ENCODE assay signal across 35 cellular contexts in genomic region chr10:97263971-97264370, GRCh38.
"Had no signal": no experiment of that assay in that cellular context is flagged by ENCODE, and none has a peak within 500 bp of the region (broad histone marks: within the 10 kb centered on the region; RNA-seq: fewer than 3 reads in every experiment).

No MANE protein-coding gene starts in this region.

- ATAC-seq: activated CD8-positive, alpha-beta T cell treated with anti-CD3 and anti-CD28 coated beads for 36 hours; activated naive CD4-positive, alpha-beta T cell treated with anti-CD3 and anti-CD28 coated beads, Interleukin-2, amount 50 U/mL, for 72 hours; activated T-cell treated with anti-CD3 and anti-CD28 coated beads, Interleukin-2, amount 50 U/mL, for 4 hours; activated T-cell treated with anti-CD3 and anti-CD28 coated beads, Interleukin-2, amount 50 U/mL, for 72 hours; activated T-helper 17 cell treated with anti-CD3 and anti-CD28 coated beads, Interleukin-2, amount 50 U/mL, for 72 hours; body of pancreas had no signal

- DNase-seq: activated B cell treated with CpG ODN at 0.5 μM for 24 hours; activated CD4-positive, alpha-beta memory T cell treated with anti-CD3 and anti-CD28 coated beads for 36 hours; activated CD4-positive, alpha-beta T cell treated with anti-CD3 and anti-CD28 coated beads for 4 hours; activated CD4-positive, alpha-beta T cell treated with anti-CD3 and anti-CD28 coated beads, Interleukin-2, amount 10 ng/mL, durations not matched to agents 24 days and 14 days; activated CD4-positive, alpha-beta T cell treated with anti-CD3 and anti-CD28 coated beads, Interleukin-2, amount 50 U/mL, for 1 hour; activated CD4-positive, alpha-beta T cell treated with anti-CD3 and anti-CD28 coated beads, Interleukin-2, amount 50 U/mL, for 4 hours; activated CD4-positive, CD25-positive, alpha-beta regulatory T cell treated with anti-CD3 and anti-CD28 coated beads, Interleukin-2, amount 50 U/mL, for 72 hours; activated CD8-positive, alpha-beta memory T cell treated with anti-CD3 and anti-CD28 coated beads, Interleukin-2, amount 50 U/mL, for 4 hours; activated CD8-positive, alpha-beta T cell treated with anti-CD3 and anti-CD28 coated beads for 36 hours; activated effector memory CD4-positive, alpha-beta T cell treated with anti-CD3 and anti-CD28 coated beads, Interleukin-2, amount 50 U/mL, for 16 hours; activated gamma-delta T cell treated with Interleukin-2 at 50 U/mL for 16 hours; activated naive CD4-positive, alpha-beta T cell; activated naive CD4-positive, alpha-beta T cell treated with anti-CD3 and anti-CD28 coated beads for 36 hours; activated naive CD4-positive, alpha-beta T cell treated with anti-CD3 and anti-CD28 coated beads, Interleukin-2, amount 50 U/mL, for 16 hours; activated naive CD8-positive, alpha-beta T cell treated with anti-CD3 and anti-CD28 coated beads for 36 hours; activated T-cell treated with anti-CD3 and anti-CD28 coated beads for 4 hours; activated T-cell treated with anti-CD3 and anti-CD28 coated beads, Interleukin-2, amount 50 U/mL, for 1 hour; activated T-cell treated with anti-CD3 and anti-CD28 coated beads, Interleukin-2, amount 50 U/mL, for 4 hours; activated T-cell treated with anti-CD3 and anti-CD28 coated beads, Interleukin-2, amount 50 U/mL, for 72 hours; adrenal gland; amniotic stem cell; aorta; body of pancreas; brain microvascular endothelial cell; central memory CD4-positive, alpha-beta T cell; T-helper 1 cell; T-helper 2 cell; T-helper 9 cell had no signal

- H3K9me3 Mint-ChIP-seq: activated CD4-positive, alpha-beta memory T cell treated with anti-CD3 and anti-CD28 coated beads for 36 hours; activated CD4-positive, alpha-beta T cell treated with anti-CD3 and anti-CD28 coated beads, Interleukin-2, amount 10 ng/mL, durations not matched to agents 24 days and 14 days; activated CD8-positive, alpha-beta T cell treated with anti-CD3 and anti-CD28 coated beads for 36 hours; activated naive CD4-positive, alpha-beta T cell treated with anti-CD3 and anti-CD28 coated beads for 36 hours; activated naive CD4-positive, alpha-beta T cell treated with anti-CD3 and anti-CD28 coated beads, Interleukin-2, amount 50 U/mL, for 72 hours; activated naive CD8-positive, alpha-beta T cell treated with anti-CD3 and anti-CD28 coated beads for 36 hours; activated T-cell treated with anti-CD3 and anti-CD28 coated beads, Interleukin-2, amount 50 U/mL, for 4 hours; activated T-cell treated with anti-CD3 and anti-CD28 coated beads, Interleukin-2, amount 50 U/mL, for 72 hours; activated T-helper 1 cell treated with anti-CD3 and anti-CD28 coated beads, Interleukin-12 subunit alpha, Interleukin-12 subunit beta, Interleukin-2, Interleukin-4 antibody, amounts not matched to agents 30 ng/mL and 10 ng/mL and 1 ng/mL, durations not matched to agents 14 hours and 24 hours and 36 hours; activated T-helper 17 cell treated with anti-CD3 and anti-CD28 coated beads, Interleukin-2, amount 50 U/mL, for 72 hours; T-helper 1 cell treated with Interleukin-12 subunit alpha and Interleukin-12 subunit beta and Interleukin-4 antibody, amounts not matched to agents 30 μg/mL and 1 μg/mL, for 36 hours; T-helper 2 cell treated with Interferon-gamma antibody and Interleukin-4, amounts not matched to agents 5 μg/mL and 100 μg/mL, for 36 hours had no signal

- H3K9me3 ChIP-seq: adrenal gland, body of pancreas, breast epithelium had no signal

- H3K4me3 Mint-ChIP-seq: activated B cell treated with CpG ODN at 0.5 μM for 24 hours; activated CD4-positive, alpha-beta memory T cell treated with anti-CD3 and anti-CD28 coated beads for 36 hours; activated CD4-positive, alpha-beta T cell treated with anti-CD3 and anti-CD28 coated beads, Interleukin-2, amount 10 ng/mL, durations not matched to agents 24 days and 14 days; activated CD8-positive, alpha-beta T cell treated with anti-CD3 and anti-CD28 coated beads for 36 hours; activated naive CD4-positive, alpha-beta T cell treated with anti-CD3 and anti-CD28 coated beads for 36 hours; activated naive CD8-positive, alpha-beta T cell treated with anti-CD3 and anti-CD28 coated beads for 36 hours; activated T-cell treated with anti-CD3 and anti-CD28 coated beads, Interleukin-2, amount 50 U/mL, for 4 hours; activated T-cell treated with anti-CD3 and anti-CD28 coated beads, Interleukin-2, amount 50 U/mL, for 72 hours; activated T-helper 1 cell treated with anti-CD3 and anti-CD28 coated beads, Interleukin-12 subunit alpha, Interleukin-12 subunit beta, Interleukin-2, Interleukin-4 antibody, amounts not matched to agents 30 ng/mL and 10 ng/mL and 1 ng/mL, durations not matched to agents 14 hours and 24 hours and 36 hours; activated T-helper 17 cell treated with anti-CD3 and anti-CD28 coated beads, Interleukin-2, amount 50 U/mL, for 72 hours; T-helper 1 cell treated with Interleukin-12 subunit alpha and Interleukin-12 subunit beta and Interleukin-4 antibody, amounts not matched to agents 30 μg/mL and 1 μg/mL, for 36 hours; T-helper 2 cell treated with Interferon-gamma antibody and Interleukin-4, amounts not matched to agents 5 μg/mL and 100 μg/mL, for 36 hours had no signal

- H3K27me3 ChIP-seq: adrenal gland, body of pancreas, brain microvascular endothelial cell, breast epithelium had no signal

- H3K27ac Mint-ChIP-seq: activated B cell treated with CpG ODN at 0.5 μM for 24 hours; activated CD4-positive, alpha-beta memory T cell treated with anti-CD3 and anti-CD28 coated beads for 36 hours; activated CD4-positive, alpha-beta T cell treated with anti-CD3 and anti-CD28 coated beads, Interleukin-2, amount 10 ng/mL, durations not matched to agents 24 days and 14 days; activated CD8-positive, alpha-beta T cell treated with anti-CD3 and anti-CD28 coated beads for 36 hours; activated naive CD4-positive, alpha-beta T cell treated with anti-CD3 and anti-CD28 coated beads for 36 hours; activated naive CD4-positive, alpha-beta T cell treated with anti-CD3 and anti-CD28 coated beads, Interleukin-2, amount 50 U/mL, for 72 hours; activated naive CD8-positive, alpha-beta T cell treated with anti-CD3 and anti-CD28 coated beads for 36 hours; activated T-cell treated with anti-CD3 and anti-CD28 coated beads, Interleukin-2, amount 50 U/mL, for 72 hours; activated T-helper 1 cell treated with anti-CD3 and anti-CD28 coated beads, Interleukin-12 subunit alpha, Interleukin-12 subunit beta, Interleukin-2, Interleukin-4 antibody, amounts not matched to agents 30 ng/mL and 10 ng/mL and 1 ng/mL, durations not matched to agents 14 hours and 24 hours and 36 hours; activated T-helper 17 cell treated with anti-CD3 and anti-CD28 coated beads, Interleukin-2, amount 50 U/mL, for 72 hours; T-helper 1 cell treated with Interleukin-12 subunit alpha and Interleukin-12 subunit beta and Interleukin-4 antibody, amounts not matched to agents 30 μg/mL and 1 μg/mL, for 36 hours; T-helper 2 cell treated with Interferon-gamma antibody and Interleukin-4, amounts not matched to agents 5 μg/mL and 100 μg/mL, for 36 hours had no signal

- H3K27ac ChIP-seq: adrenal gland, body of pancreas, brain microvascular endothelial cell, breast epithelium, VCaP had no signal

- H3K4me3 ChIP-seq: adrenal gland, body of pancreas, breast epithelium had no signal

- H3K36me3 ChIP-seq: brain microvascular endothelial cell, breast epithelium had no signal

- H3K4me1 ChIP-seq: adrenal gland, body of pancreas, breast epithelium had no signal

- H3K27me3 Mint-ChIP-seq: activated B cell treated with CpG ODN at 0.5 μM for 24 hours; activated CD4-positive, alpha-beta memory T cell treated with anti-CD3 and anti-CD28 coated beads for 36 hours; activated CD4-positive, alpha-beta T cell treated with anti-CD3 and anti-CD28 coated beads, Interleukin-2, amount 10 ng/mL, durations not matched to agents 24 days and 14 days; activated CD8-positive, alpha-beta T cell treated with anti-CD3 and anti-CD28 coated beads for 36 hours; activated naive CD8-positive, alpha-beta T cell treated with anti-CD3 and anti-CD28 coated beads for 36 hours; activated T-helper 17 cell treated with anti-CD3 and anti-CD28 coated beads, Interleukin-2, amount 50 U/mL, for 72 hours had no signal
